Comparison of ENCODE assay signal across 8 cellular contexts in the genomic region with DNA sequence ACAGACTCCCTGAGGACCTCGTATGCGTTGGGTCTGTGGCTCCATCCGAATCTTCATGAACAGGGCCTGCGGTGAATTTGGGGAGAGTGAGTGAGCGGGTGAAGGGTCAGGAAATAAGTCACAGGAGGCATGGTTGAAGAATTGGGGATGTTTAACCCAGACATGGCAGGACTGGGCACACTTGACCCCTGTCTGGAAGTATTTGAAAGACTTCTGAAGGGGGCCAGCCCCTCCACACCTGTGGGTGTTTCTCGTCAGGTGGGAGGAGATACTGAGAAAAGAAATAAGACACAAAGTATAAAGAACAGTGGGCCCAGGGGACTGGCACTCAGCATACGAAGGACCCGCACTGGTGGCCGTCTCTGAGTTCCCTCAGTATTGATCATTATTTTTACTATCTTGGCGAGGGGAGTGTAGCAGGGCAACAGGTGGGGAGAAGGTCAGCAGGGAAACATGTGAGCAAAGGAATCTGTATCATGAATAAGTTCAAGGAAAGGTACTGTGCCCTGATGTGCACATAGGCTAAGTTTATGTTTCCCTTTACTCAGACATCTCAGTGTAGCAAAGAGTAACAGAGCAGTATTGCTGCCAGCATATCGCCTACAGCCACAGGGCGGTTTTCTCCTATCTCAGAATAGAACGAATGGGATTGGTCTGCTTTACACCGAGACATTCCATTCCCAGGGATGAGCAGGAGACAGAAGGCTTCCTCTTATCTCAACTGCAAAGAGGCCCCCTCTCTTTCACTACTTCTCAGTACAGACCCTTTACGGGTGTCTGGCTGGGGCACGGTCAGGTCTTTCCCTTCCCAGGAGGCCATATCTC. TPM values are rescaled to one million over a fixed set of nuclear protein-coding genes. Genes with fewer than 3 reads are reported as not detected.
A peak's percentile ranks its signal among the peaks of the same experiment; 100 is the strongest.
DNase-seq lines count a peak whose midpoint lies in the region; FAIRE-seq and TF ChIP-seq lines count a peak whose summit lies in the region.

No MANE protein-coding gene starts in this region.

- H3K4me2 ChIP-seq in OCI-LY7 (ENCODE audit: low read length): peak overlapping the region; percentile 78

- POLR2A ChIA-PET in OCI-LY7 (lab: Charles Lee): interaction anchor here (0.8 to 1.3 kb wide), 3 partner anchors 22 to 184 kb away, joined by 3 read pairs; partner anchors contain the start of gene PFKFB3

- H3K9me3 ChIP-seq in ES-I3 (ENCODE audit: control insufficient read depth, insufficient read depth, low read length): no peaks in the 10 kb centered on the region
- H3K9me3 ChIP-seq in OCI-LY7 (ENCODE audit: low read length): no peaks in the 10 kb centered on the region
- H3K9me3 ChIP-seq in endodermal cell (ENCODE audit: control insufficient read depth, low read length): no peaks in the 10 kb centered on the region

- H3K4me1 Mint-ChIP-seq in endodermal cell (peaks cover 40% of the 10 kb centered on the region), osteocyte (ENCODE audit: unreplicated experiment) (peaks cover 30% of the 10 kb centered on the region)

- H3K27ac ChIP-seq in OCI-LY7 (ENCODE audit: low read depth, low read length, poor library complexity, severe bottlenecking) (peak overlapping the region; percentile 87), endodermal cell (ENCODE audit: low read depth, low read length) (peak overlapping the region; percentile 42)

- no peaks in the 10 kb centered on the region for H3K9me3 Mint-ChIP-seq in endodermal cell
- H3K9me3 Mint-ChIP-seq in osteocyte (ENCODE audit: unreplicated experiment): no peaks in the 10 kb centered on the region

- peaks cover 4% of the 10 kb centered on the region for H3K36me3 Mint-ChIP-seq in endodermal cell (ENCODE audit: low read depth)
- no peaks in the 10 kb centered on the region for H3K36me3 Mint-ChIP-seq in osteocyte (ENCODE audit: unreplicated experiment)

- H3K36me3 ChIP-seq in ES-I3 (ENCODE audit: insufficient read depth, low read length) (no peaks in the 10 kb centered on the region), OCI-LY7 (ENCODE audit: insufficient read depth, low read length) (peaks cover 34% of the 10 kb centered on the region), endodermal cell (ENCODE audit: control insufficient read depth, insufficient read depth, low read length) (no peaks in the 10 kb centered on the region)

- no peaks in the 10 kb centered on the region for H3K27me3 ChIP-seq in endodermal cell (ENCODE audit: control insufficient read depth, insufficient read depth, low read length, poor library complexity, severe bottlenecking)

- intact Hi-C loops in OCI-LY7 (cut with micrococcal nuclease; ENCODE audit: unreplicated experiment): loop anchor here (5.0 kb wide), 1 partner anchor 152 kb away; no protein-coding TSS in a partner anchor

- BruUV-seq in OCI-LY7 (replicated peaks; lab: Mats Ljungman, UMichigan): no TSS peak

- TF ChIP-seq POLR2A in GM12892 (IDR thresholded peaks at IDR 0.05; ENCODE audit: low read depth, low read length): no peak

- WGBS in endodermal cell (ENCODE audit: insufficient coverage in 1 of 2, insufficient read length in 1 of 2), 2 experiments: 65% methylated on average over 13 to 16 of the region's 16 CpGs

- TF ChIP-seq CTCF in OCI-LY7 (conservative IDR thresholded peaks at IDR 0.05; ENCODE audit: low read length) (no peak), endodermal cell (conservative IDR thresholded peaks at IDR 0.05) (no peak), osteocyte (IDR thresholded peaks at IDR 0.05) (no peak)

- CTCF ChIA-PET in OCI-LY7 (lab: Charles Lee; ENCODE audit: unreplicated experiment): no interaction called here

- H3K27me3 Mint-ChIP-seq in endodermal cell (ENCODE audit: insufficient read depth): no peaks in the 10 kb centered on the region
- H3K27me3 Mint-ChIP-seq in osteocyte (ENCODE audit: unreplicated experiment): no peaks in the 10 kb centered on the region

- no peaks in the 10 kb centered on the region for H3K9me2 ChIP-seq in OCI-LY7 (ENCODE audit: insufficient read depth, low read length)

- no peak for FAIRE-seq in GM12892 (lab: Jason Lieb, UNC)

- H3K9ac ChIP-seq in ES-I3 (ENCODE audit: low read depth, low read length): peak overlapping the region; percentile 63; the same call in 1 of the 2 replicates
- H3K9ac ChIP-seq in endodermal cell (ENCODE audit: extremely low read depth, low read length, poor library complexity, severe bottlenecking): peak overlapping the region; percentile 58

- H3K4me3 ChIP-seq in OCI-LY7 (ENCODE audit: low read depth, low read length, poor library complexity, severe bottlenecking): peak overlapping the region; percentile 99
- peak overlapping the region; percentile 86 for H3K4me3 ChIP-seq in endodermal cell (ENCODE audit: low read length)

- H4K20me1 ChIP-seq in OCI-LY7 (ENCODE audit: insufficient read depth, low read length): peaks cover 16% of the 10 kb centered on the region; the same call in 1 of the 2 replicates

- peak; percentile 21 for DNase-seq in OCI-LY7 (ENCODE audit: low spot score)
- DNase-seq in endodermal cell: no peak
- DNase-seq in osteocyte (ENCODE audit: extremely low spot score, unreplicated experiment): no peak
- DNase-seq in NCI-H2081 treated with DMSO at 0.1 percent for 48 hours (lab: John Stamatoyannopoulos, UW): no peak
- DNase-seq in AG20443 (ENCODE audit: low spot score): no peak
- no peak for DNase-seq in GM12892 (ENCODE audit: insufficient read length)
- no peak for DNase-seq in central memory CD4-positive, alpha-beta T cell

- peak overlapping the region; percentile 87 for H3K27ac Mint-ChIP-seq in endodermal cell
- peak overlapping the region; percentile 95 for H3K27ac Mint-ChIP-seq in osteocyte (ENCODE audit: unreplicated experiment)

- H2AFZ ChIP-seq in OCI-LY7 (ENCODE audit: low read length): peak overlapping the region; percentile 4; the same call in 1 of the 2 replicates

- no peaks in the 10 kb centered on the region; the same call in 1 of the 2 replicates for H3K4me1 ChIP-seq in ES-I3 (ENCODE audit: insufficient read depth, low read length)
- H3K4me1 ChIP-seq in OCI-LY7 (ENCODE audit: insufficient read depth, low read length, poor library complexity, severe bottlenecking): peaks cover 27% of the 10 kb centered on the region
- peaks cover 15% of the 10 kb centered on the region for H3K4me1 ChIP-seq in endodermal cell (ENCODE audit: control insufficient read depth, insufficient read depth, low read length)

- H3K79me2 ChIP-seq in OCI-LY7 (ENCODE audit: insufficient read depth, low read depth, low read length): peaks cover 51% of the 10 kb centered on the region

- peak overlapping the region; percentile 73 for H3K4me3 Mint-ChIP-seq in endodermal cell
- H3K4me3 Mint-ChIP-seq in osteocyte (ENCODE audit: unreplicated experiment): peak overlapping the region; percentile 94

RNA-seq across cellular contexts. Expression of gene PFKFB3, which starts 38.2 kb away (rescaled TPM):
- total RNA-seq in OCI-LY7 (2014; rRNA removed; shearing (Covaris generic)): 29.0 and 33.7 TPM in 2 replicates
- total RNA-seq in OCI-LY7 (2022) (36.7 and 50.7 TPM in 2 replicates), endodermal cell (10 to 100 TPM; 31.2 to 34.5 TPM), osteocyte (34.2 and 37.9 TPM in 2 replicates)
- 32.6 TPM for polyA plus RNA-seq in endodermal cell (2013, experiment 1 of 2)
- polyA plus RNA-seq in endodermal cell (2013, experiment 2 of 2): 31.8 TPM
- 16.2 TPM for polyA plus RNA-seq in GM12892 (2012; ENCODE audit: missing spikeins)
